9 cellular contexts compared by ENCODE assay signal in the genomic region with DNA sequence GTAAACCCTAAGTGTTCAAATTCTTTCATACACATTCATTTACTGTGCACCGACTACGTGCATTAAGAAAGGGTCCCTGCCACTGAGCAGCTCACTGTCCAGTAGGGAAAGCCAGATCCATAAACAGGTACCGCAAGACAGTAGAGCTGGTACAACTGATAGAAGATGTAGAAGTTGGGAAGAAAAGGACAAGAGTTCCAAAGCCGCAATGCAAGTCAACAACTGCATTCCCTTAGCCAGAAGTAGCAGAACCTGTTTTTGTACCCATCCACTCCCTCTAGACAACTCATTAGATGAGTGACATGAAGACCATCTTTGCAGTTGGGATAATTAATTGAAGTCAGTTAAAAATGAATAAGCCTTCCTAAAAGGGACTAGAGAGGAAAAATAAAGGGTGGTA. TPM values are rescaled to one million over a fixed set of nuclear protein-coding genes. Genes with fewer than 3 reads are reported as not detected.
DNase-seq lines count a peak whose midpoint lies in the region; ATAC-seq and TF ChIP-seq lines count a peak whose summit lies in the region.
"Had no signal": no experiment of that assay in that cellular context is flagged by ENCODE, and none has a peak within 500 bp of the region (broad histone marks: within the 10 kb centered on the region; RNA-seq: fewer than 3 reads in every experiment).

No MANE protein-coding gene starts in this region.

- H3K4me1 Mint-ChIP-seq in activated naive CD4-positive, alpha-beta T cell treated with anti-CD3 and anti-CD28 coated beads, Interleukin-2, amount 10 ng/mL, durations not matched to agents 7 days and 5 days = peaks cover 51% of the 10 kb centered on the region
- H3K4me1 Mint-ChIP-seq in glutamatergic neuron (ENCODE audit: low read depth, unreplicated experiment) = peaks cover 4% of the 10 kb centered on the region

- no peaks in the 10 kb centered on the region for H3K9me3 Mint-ChIP-seq in activated naive CD4-positive, alpha-beta T cell treated with anti-CD3 and anti-CD28 coated beads, Interleukin-2, amount 10 ng/mL, durations not matched to agents 7 days and 5 days
- no peaks in the 10 kb centered on the region for H3K9me3 Mint-ChIP-seq in activated naive CD4-positive, alpha-beta T cell treated with anti-CD3 and anti-CD28 coated beads, Interleukin-2, amount 50 U/mL, for 72 hours
- H3K9me3 Mint-ChIP-seq in glutamatergic neuron (ENCODE audit: unreplicated experiment) = peaks cover 5% of the 10 kb centered on the region

- peak overlapping the region; percentile 90 for H3K4me3 Mint-ChIP-seq in activated naive CD4-positive, alpha-beta T cell treated with anti-CD3 and anti-CD28 coated beads, Interleukin-2, amount 10 ng/mL, durations not matched to agents 7 days and 5 days
- peak overlapping the region; percentile 97 for H3K4me3 Mint-ChIP-seq in glutamatergic neuron (ENCODE audit: unreplicated experiment)

- peak overlapping the region; percentile 80 for H3K4me3 ChIP-seq in thoracic aorta

- no peaks in the 10 kb centered on the region for H3K9me3 ChIP-seq in thoracic aorta

- no peaks in the 10 kb centered on the region for H3K27me3 ChIP-seq in thoracic aorta (replicated peaks; ENCODE audit: insufficient read depth)

- no peaks in the 10 kb centered on the region for H3K27me3 Mint-ChIP-seq in activated naive CD4-positive, alpha-beta T cell treated with anti-CD3 and anti-CD28 coated beads, Interleukin-2, amount 10 ng/mL, durations not matched to agents 7 days and 5 days
- H3K27me3 Mint-ChIP-seq in glutamatergic neuron (ENCODE audit: unreplicated experiment) = peaks cover 4% of the 10 kb centered on the region

- H3K36me3 Mint-ChIP-seq in activated naive CD4-positive, alpha-beta T cell treated with anti-CD3 and anti-CD28 coated beads, Interleukin-2, amount 10 ng/mL, durations not matched to agents 7 days and 5 days = peaks cover 6% of the 10 kb centered on the region
- H3K36me3 Mint-ChIP-seq in activated naive CD4-positive, alpha-beta T cell treated with anti-CD3 and anti-CD28 coated beads, Interleukin-2, amount 50 U/mL, for 72 hours = peaks cover 8 to 12% of the 10 kb centered on the region in 2 donors
- peaks cover 5% of the 10 kb centered on the region for H3K36me3 Mint-ChIP-seq in glutamatergic neuron (ENCODE audit: unreplicated experiment)

- no peak for DNase-seq in activated naive CD4-positive, alpha-beta T cell treated with anti-CD3 and anti-CD28 coated beads, Interleukin-2, amount 10 ng/mL, durations not matched to agents 7 days and 5 days
- DNase-seq in activated naive CD4-positive, alpha-beta T cell treated with anti-CD3 and anti-CD28 coated beads, Interleukin-2, amount 50 U/mL, for 72 hours (ENCODE audit: low spot score in 2 of 2) = no peak
- DNase-seq in glutamatergic neuron (no peak), thoracic aorta (ENCODE audit: low spot score) (no peak), DMS153 treated with DMSO at 0.1 percent for 48 hours (lab: John Stamatoyannopoulos, UW; ENCODE audit: unreplicated experiment) (no peak)
- DNase-seq: NCI-H1092 had no signal

- no peak overlapping the region for H3K27ac Mint-ChIP-seq in activated naive CD4-positive, alpha-beta T cell treated with anti-CD3 and anti-CD28 coated beads, Interleukin-2, amount 10 ng/mL, durations not matched to agents 7 days and 5 days
- H3K27ac Mint-ChIP-seq in activated naive CD4-positive, alpha-beta T cell treated with anti-CD3 and anti-CD28 coated beads, Interleukin-2, amount 50 U/mL, for 72 hours = peak overlapping the region in 1 of 2 donors; percentile 95
- H3K27ac Mint-ChIP-seq in glutamatergic neuron (ENCODE audit: unreplicated experiment) = no peak overlapping the region

- no peak for TF ChIP-seq CTCF in VCaP (conservative IDR thresholded peaks at IDR 0.05)
- no peak for TF ChIP-seq CTCF in glutamatergic neuron (IDR thresholded peaks at IDR 0.05; ENCODE audit: partially characterized antibody, unreplicated experiment)
- no peak for TF ChIP-seq CTCF in thoracic aorta (IDR thresholded peaks at IDR 0.05)

- ATAC-seq in activated naive CD4-positive, alpha-beta T cell treated with anti-CD3 and anti-CD28 coated beads, Interleukin-2, amount 50 U/mL, for 72 hours = no peak
- ATAC-seq in thoracic aorta (ENCODE audit: insufficient number of reproducible peaks, low FRiP score, low read depth) (no peak), GM21381 (IDR thresholded peaks at IDR 0.05; ENCODE audit: unreplicated experiment) (no peak), GM19463 (IDR thresholded peaks at IDR 0.05; ENCODE audit: unreplicated experiment) (no peak)

- CTCF ChIA-PET in activated naive CD4-positive, alpha-beta T cell treated with anti-CD3 and anti-CD28 coated beads, Interleukin-2, amount 10 ng/mL, durations not matched to agents 7 days and 5 days (lab: Charles Lee) = interaction anchor here (1.1 kb wide), 2 partner anchors 54 kb away, joined by 3 read pairs; no protein-coding TSS in a partner anchor

- H3K4me1 ChIP-seq in thoracic aorta (ENCODE audit: control insufficient read depth in 1 of 2, low read depth in 2 of 2) = peaks cover 18 to 20% of the 10 kb centered on the region in 2 donors

- H3K36me3 ChIP-seq in thoracic aorta = no peaks in the 10 kb centered on the region

- H3K27ac ChIP-seq in VCaP (peak overlapping the region; percentile 96), thoracic aorta (no peak overlapping the region)

RNA-seq across cellular contexts. Expression of a gene that starts 1.3 kb away (rescaled TPM):
- 10 to 100 TPM; 39.9 to 69.8 TPM for total RNA-seq in activated naive CD4-positive, alpha-beta T cell treated with anti-CD3 and anti-CD28 coated beads, Interleukin-2, amount 50 U/mL, for 72 hours
- total RNA-seq in glutamatergic neuron (ENCODE audit: unreplicated experiment) (24.2 TPM), thoracic aorta (10 to 100 TPM; 23.2 to 24.6 TPM)

RNA-seq across cellular contexts. Expression of a gene that starts 14.6 kb away (rescaled TPM):
- 10 to 100 TPM; 80.3 to 81.3 TPM for total RNA-seq in activated naive CD4-positive, alpha-beta T cell treated with anti-CD3 and anti-CD28 coated beads, Interleukin-2, amount 50 U/mL, for 72 hours
- total RNA-seq in glutamatergic neuron (ENCODE audit: unreplicated experiment) = 169 TPM
- total RNA-seq in thoracic aorta = 10 to 100 TPM; 50.1 to 62.2 TPM

RNA-seq across cellular contexts. Expression of a gene that starts 52.8 kb away (rescaled TPM):
- 10 to 100 TPM; 30.7 to 45.3 TPM for total RNA-seq in activated naive CD4-positive, alpha-beta T cell treated with anti-CD3 and anti-CD28 coated beads, Interleukin-2, amount 50 U/mL, for 72 hours
- 43.5 TPM for total RNA-seq in glutamatergic neuron (ENCODE audit: unreplicated experiment)
- 10 to 100 TPM; 20.7 to 45.3 TPM for total RNA-seq in thoracic aorta
